In genomic region chr1:180542530-180543171, GRCh38 we compare ENCODE assay signal across 1 cellular context.
A peak's percentile ranks its signal among the peaks of the same experiment; 100 is the strongest.
TF ChIP-seq lines count a peak whose summit lies in the region.

No MANE protein-coding gene starts in this region.

TF ChIP-seq in IMR-90, 13 proteins besides CTCF, POLR2A, EP300 and RAD21:
- TF ChIP-seq SMC3 (IDR thresholded peaks at IDR 0.05; ENCODE audit: low read depth, low read length) = 0 out of 2 replicates have a peak, but pooled peaks have one; percentile 12
- no peak for TF ChIP-seq CHD1 (IDR thresholded peaks at IDR 0.05; ENCODE audit: low read depth, low read length)
- TF ChIP-seq MAZ (IDR thresholded peaks at IDR 0.05; ENCODE audit: borderline replicate concordance, low read depth, low read length) = no peak
